In the genomic region with DNA sequence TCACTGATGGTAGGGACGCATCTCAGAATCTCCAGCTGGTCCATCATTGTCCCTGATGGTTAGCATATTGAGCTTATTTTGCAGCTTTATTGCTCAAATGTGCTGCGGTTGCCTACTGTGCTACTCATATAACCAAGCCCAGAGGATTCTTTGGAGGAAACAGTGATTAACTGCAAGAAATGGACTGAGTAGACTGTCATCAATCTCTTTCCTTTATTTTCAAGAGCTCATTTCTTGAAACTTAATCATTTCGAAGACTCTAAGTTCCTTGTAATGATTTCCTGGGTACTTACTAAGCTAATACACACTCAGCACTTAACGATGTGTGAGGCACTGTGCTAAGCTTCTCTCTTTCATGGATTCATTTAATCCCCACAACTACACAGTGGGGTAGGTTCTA, we compare ENCODE assay signal across 24 cellular contexts.
"Had no signal": no experiment of that assay in that cellular context is flagged by ENCODE, and none has a peak within 500 bp of the region (broad histone marks: within the 10 kb centered on the region; RNA-seq: fewer than 3 reads in every experiment).

No MANE protein-coding gene starts in this region.

- H3K4me3 ChIP-seq: left lung, lower lobe of right lung, pancreas, prostate gland, tibial nerve, uterus had no signal

- DNase-seq: hypothalamus; immature natural killer cell; kidney; left colon; left lung; lower lobe of right lung; mammary epithelial cell; mesenchymal stem cell; naive thymus-derived CD8-positive, alpha-beta T cell; nucleus accumbens; pancreas; posterior cingulate gyrus; right cardiac atrium; small intestine; stimulated activated CD4-positive, alpha-beta T cell treated with anti-CD3 and anti-CD28 coated beads, Interleukin-1b, Interleukin-23, amount 100 ng/mL, for 48 hours; stimulated activated CD4-positive, alpha-beta T cell treated with anti-CD3 and anti-CD28 coated beads, Interleukin-2, amount 100 ng/mL, for 48 hours; stimulated activated CD4-positive, alpha-beta T cell treated with anti-CD3 and anti-CD28 coated beads, Interleukin-4, amount 100 ng/mL, for 4 hours; stimulated activated CD8-positive, alpha-beta memory T cell treated with anti-CD3 and anti-CD28 coated beads, Interleukin-4, amount 100 ng/mL, for 48 hours; stimulated activated naive CD4-positive, alpha-beta T cell treated with Interleukin-2 at 50 U/mL for 16 hours; stimulated activated naive CD8-positive, alpha-beta T cell treated with anti-CD3 and anti-CD28 coated beads, Interleukin-15, amount 100 ng/mL, for 72 hours; substantia nigra; uterus had no signal

- H3K27ac ChIP-seq: left lung, lower lobe of right lung, pancreas, prostate gland, tibial nerve, uterus had no signal

- H3K36me3 ChIP-seq: left lung, lower lobe of right lung, pancreas, prostate gland, tibial nerve, uterus had no signal

- H3K9me3 ChIP-seq: left lung, lower lobe of right lung, pancreas, prostate gland, tibial nerve, uterus had no signal

- H3K27me3 ChIP-seq: left lung, pancreas, tibial nerve, uterus had no signal

- FAIRE-seq: kidney, pancreas, small intestine had no signal

- H3K4me1 ChIP-seq: left lung, lower lobe of right lung, pancreas, prostate gland, tibial nerve, uterus had no signal
